In the genomic region with DNA sequence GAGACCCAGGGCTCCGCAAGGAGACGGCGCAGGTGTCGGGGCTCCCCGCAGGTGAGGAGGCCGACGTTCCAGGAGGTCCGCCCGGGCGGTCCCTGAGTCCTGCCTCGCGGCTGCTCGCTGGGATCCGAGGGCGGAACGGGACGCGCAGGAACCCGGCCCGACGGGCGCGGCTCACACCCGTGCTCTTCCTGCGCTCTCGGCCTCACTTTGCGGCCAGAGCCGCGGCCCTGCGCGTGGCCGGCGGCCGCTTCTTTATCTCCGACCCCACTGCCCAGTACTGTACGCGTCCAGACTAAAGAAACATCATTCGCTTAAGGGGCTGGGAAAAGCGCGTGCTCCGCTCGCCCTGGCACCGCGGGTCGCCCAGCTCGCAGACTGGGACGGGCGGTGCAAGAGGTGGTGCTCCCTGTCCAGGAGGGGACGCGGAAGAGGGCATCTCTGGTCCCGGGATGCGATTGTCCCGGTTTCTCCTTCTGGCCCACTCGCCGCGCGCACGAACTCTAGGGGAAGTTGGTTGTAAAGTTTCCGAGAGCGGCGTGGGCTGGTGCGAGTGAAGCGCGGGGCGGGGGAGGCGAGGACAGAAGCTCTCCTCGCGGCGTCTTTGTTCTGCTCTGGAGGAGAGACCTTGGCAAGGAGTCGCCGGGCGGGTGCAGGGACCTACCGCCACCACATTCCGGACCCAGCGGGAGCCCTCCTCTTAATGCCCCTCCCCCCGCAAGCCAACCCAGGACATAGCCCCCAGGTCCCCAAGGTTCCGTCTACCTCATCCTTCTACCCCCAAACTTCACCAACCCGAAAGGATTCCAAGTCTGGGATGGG, we compare ENCODE assay signal across 8 cellular contexts.
DNase-seq lines count a peak whose midpoint lies in the region; ATAC-seq and TF ChIP-seq lines count a peak whose summit lies in the region.

No MANE protein-coding gene starts in this region.

- H3K9ac ChIP-seq in iPS-15b (ENCODE audit: low read depth, low read length), result peak overlapping the region; percentile 62

- peaks cover 19% of the 10 kb centered on the region for H3K4me1 ChIP-seq in iPS-15b (ENCODE audit: control insufficient read depth, insufficient read depth, low read length)
- H3K4me1 ChIP-seq in spleen, result peaks cover 5 to 37% (median 32%) of the 10 kb centered on the region in 6 donors

- no peak overlapping the region for H3K27ac ChIP-seq in spleen

- peak; percentile 42 to 47 for ATAC-seq in activated T-cell treated with anti-CD3 and anti-CD28 coated beads, Interleukin-2, amount 50 U/mL, for 4 hours
- ATAC-seq in HG02884 (IDR thresholded peaks at IDR 0.05; ENCODE audit: unreplicated experiment) (no peak), GM19463 (IDR thresholded peaks at IDR 0.05; ENCODE audit: unreplicated experiment) (no peak), GM18519 (IDR thresholded peaks at IDR 0.05; ENCODE audit: low FRiP score, unreplicated experiment) (no peak)

- H3K36me3 Mint-ChIP-seq in activated T-cell treated with anti-CD3 and anti-CD28 coated beads, Interleukin-2, amount 50 U/mL, for 4 hours (ENCODE audit: insufficient read depth), result no peaks in the 10 kb centered on the region
- H3K36me3 Mint-ChIP-seq in activated T-helper 2 cell treated with anti-CD3 and anti-CD28 coated beads, Interferon-gamma antibody, Interleukin-2, Interleukin-4, amounts not matched to agents 10 μg/mL and 5 μg/mL and 100 μg/mL, durations not matched to agents 14 hours and 24 hours and 36 hours (ENCODE audit: low read depth), result no peaks in the 10 kb centered on the region

- intact Hi-C loops in activated T-helper 2 cell treated with anti-CD3 and anti-CD28 coated beads, Interferon-gamma antibody, Interleukin-2, Interleukin-4, amounts not matched to agents 10 μg/mL and 5 μg/mL and 100 μg/mL, durations not matched to agents 14 hours and 24 hours and 36 hours (cut with micrococcal nuclease), result loop anchor here (10.0 kb wide), 2 partner anchors 270 to 400 kb away; no protein-coding TSS in a partner anchor
- intact Hi-C loops in spleen (cut with DNase I; ENCODE audit: low total_unique reads), result no loop called here

- TF ChIP-seq CTCF in spleen (IDR thresholded peaks at IDR 0.05 in 8 of 11, conservative IDR thresholded peaks at IDR 0.05 in 3 of 11), result no peak

- peaks cover 22% of the 10 kb centered on the region for H3K4me1 Mint-ChIP-seq in activated T-cell treated with anti-CD3 and anti-CD28 coated beads, Interleukin-2, amount 50 U/mL, for 4 hours (ENCODE audit: low read depth)
- peaks cover 16% of the 10 kb centered on the region for H3K4me1 Mint-ChIP-seq in activated T-helper 2 cell treated with anti-CD3 and anti-CD28 coated beads, Interferon-gamma antibody, Interleukin-2, Interleukin-4, amounts not matched to agents 10 μg/mL and 5 μg/mL and 100 μg/mL, durations not matched to agents 14 hours and 24 hours and 36 hours (ENCODE audit: low read depth)

- peaks cover 68% of the 10 kb centered on the region for H3K27me3 Mint-ChIP-seq in activated T-cell treated with anti-CD3 and anti-CD28 coated beads, Interleukin-2, amount 50 U/mL, for 4 hours (ENCODE audit: low read depth)
- peaks cover 62% of the 10 kb centered on the region for H3K27me3 Mint-ChIP-seq in activated T-helper 2 cell treated with anti-CD3 and anti-CD28 coated beads, Interferon-gamma antibody, Interleukin-2, Interleukin-4, amounts not matched to agents 10 μg/mL and 5 μg/mL and 100 μg/mL, durations not matched to agents 14 hours and 24 hours and 36 hours (ENCODE audit: low read depth)

- H3K27ac Mint-ChIP-seq in activated T-helper 2 cell treated with anti-CD3 and anti-CD28 coated beads, Interferon-gamma antibody, Interleukin-2, Interleukin-4, amounts not matched to agents 10 μg/mL and 5 μg/mL and 100 μg/mL, durations not matched to agents 14 hours and 24 hours and 36 hours, result no peak overlapping the region

- H3K27me3 ChIP-seq in iPS-15b (ENCODE audit: control insufficient read depth, insufficient read depth, low read length), result peaks cover 17% of the 10 kb centered on the region
- H3K27me3 ChIP-seq in spleen (replicated peaks in 1 of 7), result peaks cover 4 to 81% (median 47%) of the 10 kb centered on the region in 7 donors

- no peak for DNase-seq in activated T-cell treated with anti-CD3 and anti-CD28 coated beads, Interleukin-2, amount 50 U/mL, for 4 hours
- no peak for DNase-seq in activated T-cell treated with anti-CD3 and anti-CD28 coated beads for 4 hours
- DNase-seq in activated T-helper 2 cell treated with anti-CD3 and anti-CD28 coated beads, Interferon-gamma antibody, Interleukin-2, Interleukin-4, amounts not matched to agents 10 μg/mL and 5 μg/mL and 100 μg/mL, durations not matched to agents 14 hours and 24 hours and 36 hours (ENCODE audit: low spot score), result no peak
- peak; percentile 73 for DNase-seq in spleen

- H3K36me3 ChIP-seq in iPS-15b (ENCODE audit: control insufficient read depth, insufficient read depth, low read length) (no peaks in the 10 kb centered on the region), spleen (no peaks in the 10 kb centered on the region)

- WGBS in spleen, 5 donors, result 6 to 15% (median 12%) methylated on average over 41 to 78 of the region's 78 CpGs

- H3K9me3 ChIP-seq in iPS-15b (ENCODE audit: control insufficient read depth, insufficient read depth, low read length) (no peaks in the 10 kb centered on the region), spleen (no peaks in the 10 kb centered on the region)

- H3K4me3 ChIP-seq in iPS-15b (ENCODE audit: low read depth, low read length) (peak overlapping the region; percentile 63), spleen (peak overlapping the region in 7 of 8 donors; percentile 2 to 56 (median 21))

- no peak for TF ChIP-seq POLR2A in spleen (IDR thresholded peaks at IDR 0.05)

- no peak overlapping the region for H3K4me3 Mint-ChIP-seq in activated T-cell treated with anti-CD3 and anti-CD28 coated beads, Interleukin-2, amount 50 U/mL, for 4 hours
- H3K4me3 Mint-ChIP-seq in activated T-helper 2 cell treated with anti-CD3 and anti-CD28 coated beads, Interferon-gamma antibody, Interleukin-2, Interleukin-4, amounts not matched to agents 10 μg/mL and 5 μg/mL and 100 μg/mL, durations not matched to agents 14 hours and 24 hours and 36 hours (ENCODE audit: low read depth), result peak overlapping the region; percentile 75

- H3K9me3 Mint-ChIP-seq in activated T-cell treated with anti-CD3 and anti-CD28 coated beads, Interleukin-2, amount 50 U/mL, for 4 hours, result no peaks in the 10 kb centered on the region
- H3K9me3 Mint-ChIP-seq in activated T-helper 2 cell treated with anti-CD3 and anti-CD28 coated beads, Interferon-gamma antibody, Interleukin-2, Interleukin-4, amounts not matched to agents 10 μg/mL and 5 μg/mL and 100 μg/mL, durations not matched to agents 14 hours and 24 hours and 36 hours, result no peaks in the 10 kb centered on the region

Comparison
In these comparisons a context has a peak if more than half of its experiments do, and no peak if none do; other contexts are left out.
1. ATAC-seq: peak in activated T-cell treated with anti-CD3 and anti-CD28 coated beads, Interleukin-2, amount 50 U/mL, for 4 hours (2 of 2); none in HG02884 (single experiment), GM19463 (single experiment) and GM18519 (single experiment).